Comparison of ENCODE assay signal across 11 cellular contexts in the genomic region with DNA sequence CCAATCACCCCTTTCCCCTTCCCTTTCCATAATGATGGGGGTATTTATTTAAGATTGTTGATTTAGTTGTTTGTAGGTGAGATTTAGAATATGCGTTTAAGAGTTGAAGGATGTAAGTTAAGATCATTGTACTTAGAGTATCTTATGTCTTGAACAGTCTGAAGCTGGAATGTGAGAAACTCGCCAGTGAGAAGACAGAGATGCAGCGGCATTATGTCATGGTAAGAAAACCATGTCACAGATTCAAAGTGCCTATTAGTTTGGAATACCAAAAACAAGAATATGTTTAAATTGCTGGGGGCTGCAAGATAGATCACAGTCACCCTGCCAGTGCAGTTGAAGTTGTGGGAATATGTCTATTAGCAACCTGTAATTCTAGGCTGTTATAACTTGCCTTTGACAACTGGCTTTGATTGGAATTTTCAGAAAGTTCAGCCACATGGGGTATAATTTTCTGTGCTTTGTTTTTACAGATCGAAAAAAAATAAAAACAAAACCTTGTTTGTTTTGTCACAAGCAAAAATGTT. TPM values are rescaled to one million over a fixed set of nuclear protein-coding genes. Genes with fewer than 3 reads are reported as not detected.
DNase-seq lines count a peak whose midpoint lies in the region; ATAC-seq, FAIRE-seq and TF ChIP-seq lines count a peak whose summit lies in the region.
"Had no signal": no experiment of that assay in that cellular context is flagged by ENCODE, and none has a peak within 500 bp of the region (broad histone marks: within the 10 kb centered on the region; RNA-seq: fewer than 3 reads in every experiment).

No MANE protein-coding gene starts in this region.

- dilution Hi-C loops in endothelial cell of umbilical vein (cut with MboI; ENCODE audit: extremely low pct_ligation_motif_present, low sequenced_read_pairs), result no loop called here

- TF ChIP-seq CTCF in endothelial cell of umbilical vein (IDR thresholded peaks at IDR 0.05; ENCODE audit: extremely low read depth in 1 of 2, insufficient read depth in 1 of 2, low read depth in 1 of 2, low read length in 2 of 2), result no peak

- H2BK5ac ChIP-seq in neuronal stem cell (ENCODE audit: low read length), result no peak overlapping the region

- 100% methylated on average over 1 of the region's 4 CpGs for WGBS in neuronal stem cell (ENCODE audit: extremely low coverage in 2 of 2, insufficient read length in 2 of 2, insufficient replicate concordance in 1 of 2), 2 donors

- FAIRE-seq in endothelial cell of umbilical vein (lab: Jason Lieb, UNC), result peak; percentile 78

- peaks cover 51% of the 10 kb centered on the region for H3K4me1 ChIP-seq in CD8-positive, alpha-beta memory T cell (ENCODE audit: insufficient read depth, low read length)
- H3K4me1 ChIP-seq in endothelial cell of umbilical vein (ENCODE audit: control insufficient read depth, extremely low read depth, insufficient read depth, low read length) (peaks cover 28% of the 10 kb centered on the region), neuronal stem cell (ENCODE audit: control insufficient read depth in 2 of 2, insufficient read depth in 1 of 2, low read depth in 1 of 2, low read length in 2 of 2) (peaks cover 8 to 24% of the 10 kb centered on the region in 2 donors)

- peaks cover 12% of the 10 kb centered on the region for H3K79me2 ChIP-seq in endothelial cell of umbilical vein (ENCODE audit: control insufficient read depth, insufficient read depth, low read length)

- no peak overlapping the region for H3K4ac ChIP-seq in neuronal stem cell (ENCODE audit: low read length)

- no peak overlapping the region for H4K91ac ChIP-seq in neuronal stem cell (ENCODE audit: low read depth, low read length, poor library complexity)

- no peaks in the 10 kb centered on the region for H3K27me3 ChIP-seq in CD8-positive, alpha-beta memory T cell (ENCODE audit: insufficient read depth, low read length, poor library complexity, severe bottlenecking)
- H3K27me3 ChIP-seq in endothelial cell of umbilical vein (ENCODE audit: control insufficient read depth in 2 of 2, insufficient read depth in 2 of 2, low read length in 2 of 2), result no peaks in the 10 kb centered on the region
- peaks cover 0 to 2% (median 0%) of the 10 kb centered on the region in 3 experiments for H3K27me3 ChIP-seq in neuronal stem cell (ENCODE audit: control insufficient read depth in 3 of 3, insufficient read depth in 3 of 3, low read depth in 1 of 3, low read length in 3 of 3)

- H3K36me3 Mint-ChIP-seq in CD8-positive, alpha-beta memory T cell, result peaks cover 0 to 20% (median 3%) of the 10 kb centered on the region in 3 donors

- no peak overlapping the region for H2AFZ ChIP-seq in endothelial cell of umbilical vein (ENCODE audit: low read depth, low read length)
- H2AFZ ChIP-seq in neuronal stem cell (ENCODE audit: low read length), result no peak overlapping the region

- H3K4me2 ChIP-seq in endothelial cell of umbilical vein (ENCODE audit: insufficient read depth, low read length), result peak overlapping the region; percentile 98
- peak overlapping the region; percentile 34 for H3K4me2 ChIP-seq in neuronal stem cell (ENCODE audit: insufficient read depth, low read length, poor library complexity, severe bottlenecking)

- peaks cover 3 to 7% of the 10 kb centered on the region in 2 donors for H3K27me3 Mint-ChIP-seq in CD8-positive, alpha-beta memory T cell

- H2BK120ac ChIP-seq in neuronal stem cell (ENCODE audit: low read depth, low read length), result no peak overlapping the region

- H3K9ac ChIP-seq in endothelial cell of umbilical vein (replicated peaks; ENCODE audit: extremely low read depth, insufficient read depth, low read length), result no peak overlapping the region
- no peak overlapping the region for H3K9ac ChIP-seq in neuronal stem cell (ENCODE audit: low read depth, low read length, poor library complexity)

- no peak overlapping the region for H3K23ac ChIP-seq in neuronal stem cell (ENCODE audit: low read depth, low read length, poor library complexity)

- H3K4me1 Mint-ChIP-seq in CD8-positive, alpha-beta memory T cell, result peaks cover 56 to 70% (median 68%) of the 10 kb centered on the region in 3 donors

- H3K14ac ChIP-seq in neuronal stem cell (ENCODE audit: low read length), result no peak overlapping the region

- H3K9me1 ChIP-seq in endothelial cell of umbilical vein (replicated peaks; ENCODE audit: control insufficient read depth, extremely low read depth, insufficient read depth, low read length), result no peaks in the 10 kb centered on the region

- no peak overlapping the region for H3K18ac ChIP-seq in neuronal stem cell (ENCODE audit: low read length)

- no peak overlapping the region for H2BK15ac ChIP-seq in neuronal stem cell (ENCODE audit: low read length)

- BruUV-seq in endothelial cell of umbilical vein (replicated peaks; lab: Mats Ljungman, UMichigan), result no TSS peak

- H3K4me3 Mint-ChIP-seq in CD8-positive, alpha-beta memory T cell, result peak overlapping the region in 6 of 7 donors; percentile 91 to 97 (median 95)

- no peaks in the 10 kb centered on the region for H3K36me3 ChIP-seq in CD8-positive, alpha-beta memory T cell (ENCODE audit: insufficient read depth, low read length)
- H3K36me3 ChIP-seq in endothelial cell of umbilical vein (ENCODE audit: control insufficient read depth in 2 of 2, extremely low read depth in 1 of 2, insufficient read depth in 2 of 2, low read length in 2 of 2) (no peaks in the 10 kb centered on the region), neuronal stem cell (replicated peaks in 1 of 2; ENCODE audit: control insufficient read depth in 2 of 2, insufficient read depth in 2 of 2, low read length in 2 of 2) (peaks cover 4 to 61% of the 10 kb centered on the region in 2 donors)

- H2AK5ac ChIP-seq in neuronal stem cell (ENCODE audit: low read depth, low read length), result no peak overlapping the region

- H3K79me1 ChIP-seq in neuronal stem cell (ENCODE audit: low read depth, low read length), result no peaks in the 10 kb centered on the region

- H2BK12ac ChIP-seq in neuronal stem cell (ENCODE audit: low read length), result no peak overlapping the region

- no peaks in the 10 kb centered on the region for H4K20me1 ChIP-seq in endothelial cell of umbilical vein (replicated peaks; ENCODE audit: control insufficient read depth, extremely low read depth, insufficient read depth, low read length)

- H3K27ac ChIP-seq in CD8-positive, alpha-beta memory T cell (ENCODE audit: low read depth, low read length), result no peak overlapping the region
- H3K27ac ChIP-seq in endothelial cell of umbilical vein (ENCODE audit: insufficient read depth, low read depth, low read length) (no peak overlapping the region), neuronal stem cell (replicated peaks; ENCODE audit: low read length) (peak overlapping the region; percentile 36)
- H3K27ac ChIP-seq: epithelial cell of prostate had no signal

- POLR2A ChIA-PET in CD8-positive, alpha-beta memory T cell (lab: Charles Lee), result interaction anchor here (0.7 kb wide), 1 partner anchor 107 kb away, joined by 4 read pairs; no protein-coding TSS in a partner anchor
- POLR2A ChIA-PET in endothelial cell of umbilical vein (lab: Charles Lee), result no interaction called here

- ATAC-seq in GM21526 (IDR thresholded peaks at IDR 0.05; ENCODE audit: low FRiP score, unreplicated experiment) (no peak), HG03095 (IDR thresholded peaks at IDR 0.05; ENCODE audit: unreplicated experiment) (no peak)

- intact Hi-C loops in endothelial cell of umbilical vein (cut with micrococcal nuclease), result loop anchor here (5.0 to 10.0 kb wide), 4 partner anchors 150 to 1277 kb away; partner anchors contain the start of gene PSAT1

- H3K4me3 ChIP-seq in CD8-positive, alpha-beta memory T cell (ENCODE audit: low read length), result no peak overlapping the region
- peak overlapping the region in 1 of 3 experiments; percentile 95 for H3K4me3 ChIP-seq in endothelial cell of umbilical vein (replicated peaks in 1 of 3; ENCODE audit: insufficient read depth in 1 of 3, low read depth in 1 of 3, low read length in 3 of 3)
- H3K4me3 ChIP-seq in neuronal stem cell (ENCODE audit: low read length in 2 of 2), result peak overlapping the region; percentile 58 to 78

- no peak for DNase-seq in CD8-positive, alpha-beta memory T cell
- DNase-seq in M059J (ENCODE audit: low read depth) (peak; percentile 51), endothelial cell of umbilical vein (ENCODE audit: low read depth, low spot score) (no peak), neuronal stem cell (ENCODE audit: low spot score) (no peak), GDM1 (lab: John Stamatoyannopoulos, UW) (no peak), NCI-H2029 treated with DMSO at 0.1 percent for 48 hours (lab: John Stamatoyannopoulos, UW) (no peak)
- DNase-seq: activated CD4-positive, CD25-positive, alpha-beta regulatory T cell treated with anti-CD3 and anti-CD28 coated beads, Interleukin-2, amount 50 U/mL, for 72 hours; stimulated activated CD4-positive, alpha-beta T cell treated with anti-CD3 and anti-CD28 coated beads, Interleukin-12 subunit alpha, Interleukin-12 subunit beta, amount 100 ng/mL, for 4 hours had no signal

- peaks cover 0 to 3% (median 0%) of the 10 kb centered on the region in 5 donors for H3K9me3 Mint-ChIP-seq in CD8-positive, alpha-beta memory T cell

- CTCF ChIA-PET in CD8-positive, alpha-beta memory T cell (lab: Charles Lee), result no interaction called here
- CTCF ChIA-PET in endothelial cell of umbilical vein (lab: Charles Lee), result no interaction called here

- no peak for TF ChIP-seq POLR2A in endothelial cell of umbilical vein (IDR thresholded peaks at IDR 0.05; ENCODE audit: low read depth, low read length)

- no peaks in the 10 kb centered on the region for H3K9me3 ChIP-seq in CD8-positive, alpha-beta memory T cell (ENCODE audit: low read length)
- H3K9me3 ChIP-seq in endothelial cell of umbilical vein (replicated peaks; ENCODE audit: control insufficient read depth, insufficient read depth, low read length), result no peaks in the 10 kb centered on the region
- H3K9me3 ChIP-seq in neuronal stem cell (replicated peaks in 1 of 2; ENCODE audit: control insufficient read depth in 2 of 2, insufficient read depth in 1 of 2, low read depth in 1 of 2, low read length in 2 of 2), result no peaks in the 10 kb centered on the region

- no peak overlapping the region for H4K8ac ChIP-seq in neuronal stem cell (ENCODE audit: low read depth, low read length)

- peak overlapping the region in 6 of 8 donors; percentile 49 to 98 (median 97) for H3K27ac Mint-ChIP-seq in CD8-positive, alpha-beta memory T cell

RNA-seq across cellular contexts. Expression of gene TLE4, which starts 3.0 kb away (rescaled TPM):
- 10 to 100 TPM; 28.1 to 29.2 TPM for total RNA-seq in CD8-positive, alpha-beta memory T cell
- polyA plus RNA-seq in CD8-positive, alpha-beta memory T cell, result 41.6 TPM
- total RNA-seq in M059J (2014; rRNA removed; shearing (Covaris generic)), result 205 and 307 TPM in 2 replicates
- 31.4 and 34.5 TPM in 2 replicates for total RNA-seq in endothelial cell of umbilical vein
- polyA plus RNA-seq in endothelial cell of umbilical vein, result 24.0 and 32.3 TPM in 2 replicates
- 24.0 and 26.5 TPM in 2 replicates for polyA plus RNA-seq in endothelial cell of umbilical vein (2011; cell fraction: cytosol; rRNA removed)
- polyA plus RNA-seq in endothelial cell of umbilical vein (2011; cell fraction: nucleus; rRNA removed), result 65.0 and 75.1 TPM in 2 replicates
- 19.9 and 22.5 TPM in 2 replicates for polyA plus RNA-seq in endothelial cell of umbilical vein (2012)
- 54.7 and 58.6 TPM in 2 replicates for polyA minus RNA-seq in endothelial cell of umbilical vein
- 1.2 TPM for polyA minus RNA-seq in endothelial cell of umbilical vein (2011; cell fraction: cytosol; rRNA and poly(A)+ RNA removed)
- polyA minus RNA-seq in endothelial cell of umbilical vein (2011; cell fraction: nucleus; rRNA and poly(A)+ RNA removed), result 153 and 167 TPM in 2 replicates
- polyA plus RNA-seq in neuronal stem cell (2013, experiment 1 of 2), result 257 TPM
- 256 TPM for polyA plus RNA-seq in neuronal stem cell (2013, experiment 2 of 2)
